Comparison of ENCODE assay signal across 8 cellular contexts in the genomic region with DNA sequence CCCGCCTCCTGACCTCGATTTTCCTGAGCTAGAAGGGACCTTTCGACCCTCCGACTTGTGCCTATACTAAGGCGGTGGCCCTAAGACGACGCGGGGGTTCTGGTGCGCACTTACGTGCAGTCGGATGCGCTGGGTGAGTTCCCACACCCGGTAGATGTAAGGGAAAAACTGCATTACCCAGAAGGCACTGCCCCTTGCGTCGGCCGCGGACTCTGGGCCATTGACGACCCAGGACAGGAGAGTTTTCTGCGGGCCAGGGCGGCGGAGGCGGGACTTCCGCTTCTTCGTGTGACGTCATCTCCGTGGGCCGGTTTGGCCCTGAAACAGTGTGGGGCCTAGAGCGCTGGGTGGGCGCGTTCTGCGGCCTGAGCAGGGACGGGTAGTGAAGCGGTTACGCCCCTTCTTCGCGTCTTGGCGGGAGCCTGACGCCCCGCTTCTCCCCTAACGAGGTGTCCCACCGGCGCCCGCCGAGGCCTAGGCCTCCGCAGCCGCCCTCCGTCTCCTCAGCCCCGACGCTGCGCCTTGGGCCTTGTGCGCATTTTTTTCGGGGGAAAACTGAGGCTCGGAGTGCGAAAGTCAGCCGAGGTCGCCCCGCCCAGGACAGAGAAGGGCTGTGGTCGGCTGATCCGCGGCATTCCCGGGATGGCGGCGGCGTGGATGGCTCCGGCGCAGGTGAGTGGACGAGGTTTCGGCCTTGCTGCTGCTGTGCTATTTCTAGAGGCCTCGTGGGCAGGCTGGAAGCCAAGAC. TPM values are rescaled to one million over a fixed set of nuclear protein-coding genes. Genes with fewer than 3 reads are reported as not detected.
A peak's percentile ranks its signal among the peaks of the same experiment; 100 is the strongest.
DNase-seq lines count a peak whose midpoint lies in the region; ATAC-seq and FAIRE-seq lines count a peak whose summit lies in the region.

ZNF460 (plus strand) TSS at position 321 of the 748 bp plus-strand sequence; CDS start at position 643, 322 bp downstream.

- H3K36me3 Mint-ChIP-seq in activated CD8-positive, alpha-beta memory T cell treated with anti-CD3 and anti-CD28 coated beads, Interleukin-2, amount 10 ng/mL, durations not matched to agents 7 days and 5 days, result peaks cover 41% of the 10 kb centered on the region

- DNase-seq in Caki2 (ENCODE audit: low read depth) (peak; percentile 96), HUDEP-2 (lab: John Stamatoyannopoulos, UW; ENCODE audit: unreplicated experiment in 76 of 76) (peak in 75 of 76 experiments; percentile 75 to 99 (median 97)), NOMO-1 treated with dmso at 0.1 percent for 144 hours (lab: John Stamatoyannopoulos, UW; ENCODE audit: unreplicated experiment) (peak; percentile 92)
- DNase-seq in activated CD8-positive, alpha-beta memory T cell treated with anti-CD3 and anti-CD28 coated beads, Interleukin-2, amount 10 ng/mL, durations not matched to agents 7 days and 5 days, result peak; percentile 98
- peak; percentile 93 to 96 for DNase-seq in stimulated activated CD8-positive, alpha-beta memory T cell treated with anti-CD3 and anti-CD28 coated beads, Interleukin-15, amount 100 ng/mL, for 4 hours (ENCODE audit: low read depth in 2 of 2)

- H3K4me3 Mint-ChIP-seq in activated CD8-positive, alpha-beta memory T cell treated with anti-CD3 and anti-CD28 coated beads, Interleukin-2, amount 10 ng/mL, durations not matched to agents 7 days and 5 days, result no peak within 1 kb of the TSS

- peak within 1 kb of the TSS; percentile 91 for H3K4me3 ChIP-seq in mesodermal cell (ENCODE audit: extremely low read depth, insufficient read depth, low read length, poor library complexity, severe bottlenecking)

- H3K9me3 Mint-ChIP-seq in activated CD8-positive, alpha-beta memory T cell treated with anti-CD3 and anti-CD28 coated beads, Interleukin-2, amount 10 ng/mL, durations not matched to agents 7 days and 5 days (ENCODE audit: low read depth), result no peaks in the 10 kb centered on the region

- peak; percentile 78 for ATAC-seq in GM21390 (IDR thresholded peaks at IDR 0.05; ENCODE audit: unreplicated experiment)
- ATAC-seq in activated CD8-positive, alpha-beta memory T cell treated with anti-CD3 and anti-CD28 coated beads, Interleukin-2, amount 10 ng/mL, durations not matched to agents 7 days and 5 days, result peak; percentile 91

- peaks cover 37% of the 10 kb centered on the region for H3K4me1 Mint-ChIP-seq in activated CD8-positive, alpha-beta memory T cell treated with anti-CD3 and anti-CD28 coated beads, Interleukin-2, amount 10 ng/mL, durations not matched to agents 7 days and 5 days

- H3K27ac Mint-ChIP-seq in activated CD8-positive, alpha-beta memory T cell treated with anti-CD3 and anti-CD28 coated beads, Interleukin-2, amount 10 ng/mL, durations not matched to agents 7 days and 5 days, result no peak within 1 kb of the TSS

- CTCF ChIA-PET in activated CD8-positive, alpha-beta memory T cell treated with anti-CD3 and anti-CD28 coated beads, Interleukin-2, amount 10 ng/mL, durations not matched to agents 7 days and 5 days (lab: Charles Lee), result interaction anchor here (0.7 to 1.0 kb wide), 3 partner anchors 40 to 109 kb away, joined by 3 to 4 read pairs (median 3); partner anchors contain the start of genes ZNF548 and ZNF805

- in situ Hi-C loops in Caki2 (cut with HindIII; ENCODE audit: low pct_unique_long_range_greater_than_20kb, low sequenced_read_pairs), result no loop called here

- H3K27me3 Mint-ChIP-seq in activated CD8-positive, alpha-beta memory T cell treated with anti-CD3 and anti-CD28 coated beads, Interleukin-2, amount 10 ng/mL, durations not matched to agents 7 days and 5 days, result no peaks in the 10 kb centered on the region

- no peaks in the 10 kb centered on the region for H3K9me3 ChIP-seq in mesodermal cell (ENCODE audit: control insufficient read depth, low read length)

- peak within 1 kb of the TSS; percentile 100 for H3K27ac ChIP-seq in mesodermal cell (ENCODE audit: low read depth, low read length, severe bottlenecking)

- FAIRE-seq in endometrium (lab: Jason Lieb, UNC), result peak; percentile 64

- H3K36me3 ChIP-seq in mesodermal cell (ENCODE audit: control insufficient read depth, insufficient read depth, low read length), result peaks cover 33% of the 10 kb centered on the region

- WGBS in mesodermal cell (ENCODE audit: insufficient coverage in 2 of 2), 2 experiments, result 1% methylated on average over 62 to 69 of the region's 69 CpGs

- peaks cover 23% of the 10 kb centered on the region for H3K4me1 ChIP-seq in mesodermal cell (ENCODE audit: control insufficient read depth, insufficient read depth, low read length, poor library complexity, severe bottlenecking)

RNA-seq across cellular contexts. Expression of gene ZNF460, which starts in this region (rescaled TPM):
- total RNA-seq in Caki2 (2014; rRNA removed; shearing (Covaris generic); ENCODE audit: low replicate concordance), result 28.9 and 34.3 TPM in 2 replicates
- 10 to 100 TPM; 55.2 to 67.2 TPM for total RNA-seq in activated CD8-positive, alpha-beta memory T cell treated with anti-CD3 and anti-CD28 coated beads, Interleukin-2, amount 10 ng/mL, durations not matched to agents 7 days and 5 days
- polyA plus RNA-seq in mesodermal cell (2013, experiment 1 of 2), result 7.4 TPM
- polyA plus RNA-seq in mesodermal cell (2013, experiment 2 of 2), result 4.7 TPM

Comparison
In these comparisons a context has a peak if more than half of its experiments do, and no peak if none do; other contexts are left out.
1. Peak in every context shown above with its lines: DNase-seq, ATAC-seq, H3K4me3 ChIP-seq and H3K27ac ChIP-seq.